In genomic region chr20:50788045-50788867, GRCh38 we compare ENCODE assay signal across 1 cellular context.
TF ChIP-seq lines count a peak whose summit lies in the region.

No MANE protein-coding gene starts in this region.

TF ChIP-seq in HepG2, 621 proteins besides CTCF, POLR2A, EP300 and RAD21 (continued from another document and continues in another):
- TF ChIP-seq HMGXB3 (CRISPR knock-in tag; IDR thresholded peaks at IDR 0.05; ENCODE audit: borderline replicate concordance) = no peak
- no peak for TF ChIP-seq PRMT3 (CRISPR knock-in tag; IDR thresholded peaks at IDR 0.05; ENCODE audit: borderline replicate concordance, low read depth)
- TF ChIP-seq JUN (CRISPR knock-in tag; IDR thresholded peaks at IDR 0.05) = no peak
- no peak for TF ChIP-seq ZNF12 (CRISPR knock-in tag; IDR thresholded peaks at IDR 0.05)
- no peak for TF ChIP-seq SATB2 (CRISPR knock-in tag; IDR thresholded peaks at IDR 0.05)
- 0 out of 2 replicates have a peak, but pooled peaks have one; percentile 4 for TF ChIP-seq ZSCAN12 (CRISPR knock-in tag; IDR thresholded peaks at IDR 0.05)
- no peak for TF ChIP-seq ZNF598 (CRISPR knock-in tag; IDR thresholded peaks at IDR 0.05; ENCODE audit: borderline replicate concordance)
- no peak for TF ChIP-seq ZFP36 (IDR thresholded peaks at IDR 0.05; ENCODE audit: borderline replicate concordance, low read depth, low read length, partially characterized antibody)
- no peak for TF ChIP-seq ZNF558 (CRISPR knock-in tag; IDR thresholded peaks at IDR 0.05; ENCODE audit: borderline replicate concordance)
- no peak for TF ChIP-seq ZSCAN20 (CRISPR knock-in tag; IDR thresholded peaks at IDR 0.05; ENCODE audit: borderline replicate concordance)
- TF ChIP-seq CEBPZ (IDR thresholded peaks at IDR 0.05; ENCODE audit: low read length) = no peak
- no peak for TF ChIP-seq HHEX (CRISPR knock-in tag; IDR thresholded peaks at IDR 0.05)
- no peak for TF ChIP-seq ZNF782 (CRISPR knock-in tag; IDR thresholded peaks at IDR 0.05; ENCODE audit: borderline replicate concordance)
- no peak for TF ChIP-seq DR1 (CRISPR knock-in tag; IDR thresholded peaks at IDR 0.05)
- TF ChIP-seq ZMYM3 (CRISPR knock-in tag; IDR thresholded peaks at IDR 0.05) = no peak
- TF ChIP-seq SRSF9 (IDR thresholded peaks at IDR 0.05; ENCODE audit: borderline replicate concordance, insufficient read depth, low read depth, low read length, poor library complexity, severe bottlenecking) = no peak
- TF ChIP-seq, protein P1, sequence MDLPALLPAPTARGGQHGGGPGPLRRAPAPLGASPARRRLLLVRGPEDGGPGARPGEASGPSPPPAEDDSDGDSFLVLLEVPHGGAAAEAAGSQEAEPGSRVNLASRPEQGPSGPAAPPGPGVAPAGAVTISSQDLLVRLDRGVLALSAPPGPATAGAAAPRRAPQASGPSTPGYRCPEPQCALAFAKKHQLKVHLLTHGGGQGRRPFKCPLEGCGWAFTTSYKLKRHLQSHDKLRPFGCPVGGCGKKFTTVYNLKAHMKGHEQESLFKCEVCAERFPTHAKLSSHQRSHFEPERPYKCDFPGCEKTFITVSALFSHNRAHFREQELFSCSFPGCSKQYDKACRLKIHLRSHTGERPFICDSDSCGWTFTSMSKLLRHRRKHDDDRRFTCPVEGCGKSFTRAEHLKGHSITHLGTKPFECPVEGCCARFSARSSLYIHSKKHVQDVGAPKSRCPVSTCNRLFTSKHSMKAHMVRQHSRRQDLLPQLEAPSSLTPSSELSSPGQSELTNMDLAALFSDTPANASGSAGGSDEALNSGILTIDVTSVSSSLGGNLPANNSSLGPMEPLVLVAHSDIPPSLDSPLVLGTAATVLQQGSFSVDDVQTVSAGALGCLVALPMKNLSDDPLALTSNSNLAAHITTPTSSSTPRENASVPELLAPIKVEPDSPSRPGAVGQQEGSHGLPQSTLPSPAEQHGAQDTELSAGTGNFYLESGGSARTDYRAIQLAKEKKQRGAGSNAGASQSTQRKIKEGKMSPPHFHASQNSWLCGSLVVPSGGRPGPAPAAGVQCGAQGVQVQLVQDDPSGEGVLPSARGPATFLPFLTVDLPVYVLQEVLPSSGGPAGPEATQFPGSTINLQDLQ (CRISPR knock-in tag; IDR thresholded peaks at IDR 0.05) = no peak
- TF ChIP-seq MIXL1 (CRISPR knock-in tag; IDR thresholded peaks at IDR 0.05) = peak; percentile 82
- TF ChIP-seq, protein P2, sequence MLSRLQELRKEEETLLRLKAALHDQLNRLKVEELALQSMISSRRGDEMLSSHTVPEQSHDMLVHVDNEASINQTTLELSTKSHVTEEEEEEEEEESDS (CRISPR knock-in tag; IDR thresholded peaks at IDR 0.05; ENCODE audit: borderline replicate concordance) = no peak
- no peak for TF ChIP-seq NFKB2 (CRISPR knock-in tag; IDR thresholded peaks at IDR 0.05; ENCODE audit: borderline replicate concordance)
- TF ChIP-seq MBD4 (IDR thresholded peaks at IDR 0.05; ENCODE audit: borderline replicate concordance, low read length) = no peak
- TF ChIP-seq HOXA9 (CRISPR knock-in tag; IDR thresholded peaks at IDR 0.05; ENCODE audit: borderline replicate concordance) = no peak
- TF ChIP-seq ZNF724P (CRISPR knock-in tag; IDR thresholded peaks at IDR 0.05; ENCODE audit: borderline replicate concordance) = no peak
- no peak for TF ChIP-seq RBM39 (IDR thresholded peaks at IDR 0.05; ENCODE audit: low read depth, low read length, poor library complexity, severe bottlenecking)
- TF ChIP-seq TFDP2 (CRISPR knock-in tag; IDR thresholded peaks at IDR 0.05) = no peak
- TF ChIP-seq ZFX (CRISPR knock-in tag; IDR thresholded peaks at IDR 0.05; ENCODE audit: low read depth) = no peak
- TF ChIP-seq THYN1 (CRISPR knock-in tag; IDR thresholded peaks at IDR 0.05; ENCODE audit: borderline replicate concordance, low read depth) = no peak
- TF ChIP-seq ZNF891 (CRISPR knock-in tag; IDR thresholded peaks at IDR 0.05) = no peak
- TF ChIP-seq ZNF451 (CRISPR knock-in tag; IDR thresholded peaks at IDR 0.05) = no peak; the same call in 1 of the 2 replicates
- TF ChIP-seq POLR2AphosphoS5 (IDR thresholded peaks at IDR 0.05; ENCODE audit: low read depth, low read length) = no peak
- no peak; the same call in 1 of the 2 replicates for TF ChIP-seq ZNF501 (CRISPR knock-in tag; IDR thresholded peaks at IDR 0.05)
- TF ChIP-seq ZNF615 (CRISPR knock-in tag; IDR thresholded peaks at IDR 0.05; ENCODE audit: borderline replicate concordance) = no peak
- peak; percentile 83; the same call in 1 of the 2 replicates for TF ChIP-seq ZSCAN29 (CRISPR knock-in tag; conservative IDR thresholded peaks at IDR 0.05)
- TF ChIP-seq HNRNPUL1 (IDR thresholded peaks at IDR 0.05; ENCODE audit: low read depth, low read length) = no peak
- TF ChIP-seq TBX2 (CRISPR knock-in tag; IDR thresholded peaks at IDR 0.05; ENCODE audit: borderline replicate concordance) = no peak; the same call in 1 of the 2 replicates
- TF ChIP-seq PAWR (CRISPR knock-in tag; IDR thresholded peaks at IDR 0.05; ENCODE audit: borderline replicate concordance) = no peak
- TF ChIP-seq CBFB (CRISPR knock-in tag; IDR thresholded peaks at IDR 0.05) = no peak
- TF ChIP-seq ZNF879 (CRISPR knock-in tag; IDR thresholded peaks at IDR 0.05) = no peak
- TF ChIP-seq ZNF777 (CRISPR knock-in tag; IDR thresholded peaks at IDR 0.05) = no peak
- TF ChIP-seq ZZZ3 (CRISPR knock-in tag; IDR thresholded peaks at IDR 0.05; ENCODE audit: borderline replicate concordance) = no peak
- TF ChIP-seq ZNF710 (CRISPR knock-in tag; IDR thresholded peaks at IDR 0.05; ENCODE audit: borderline replicate concordance) = no peak
- TF ChIP-seq KLF15 (CRISPR knock-in tag; IDR thresholded peaks at IDR 0.05; ENCODE audit: borderline replicate concordance) = no peak
- TF ChIP-seq, protein P3, sequence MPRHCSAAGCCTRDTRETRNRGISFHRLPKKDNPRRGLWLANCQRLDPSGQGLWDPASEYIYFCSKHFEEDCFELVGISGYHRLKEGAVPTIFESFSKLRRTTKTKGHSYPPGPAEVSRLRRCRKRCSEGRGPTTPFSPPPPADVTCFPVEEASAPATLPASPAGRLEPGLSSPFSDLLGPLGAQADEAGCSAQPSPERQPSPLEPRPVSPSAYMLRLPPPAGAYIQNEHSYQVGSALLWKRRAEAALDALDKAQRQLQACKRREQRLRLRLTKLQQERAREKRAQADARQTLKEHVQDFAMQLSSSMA (CRISPR knock-in tag; IDR thresholded peaks at IDR 0.05) = no peak
- no peak for TF ChIP-seq SAFB2 (CRISPR knock-in tag; IDR thresholded peaks at IDR 0.05; ENCODE audit: borderline replicate concordance, low read depth)
- TF ChIP-seq ZNF788 (CRISPR knock-in tag; IDR thresholded peaks at IDR 0.05; ENCODE audit: borderline replicate concordance) = no peak
- no peak for TF ChIP-seq TEAD2 (CRISPR knock-in tag; IDR thresholded peaks at IDR 0.05)
- TF ChIP-seq ZFYVE20 (CRISPR knock-in tag; IDR thresholded peaks at IDR 0.05; ENCODE audit: borderline replicate concordance, low read depth) = no peak
- TF ChIP-seq BHLHE40 (IDR thresholded peaks at IDR 0.05; ENCODE audit: low read length) = no peak
- TF ChIP-seq, protein P4, sequence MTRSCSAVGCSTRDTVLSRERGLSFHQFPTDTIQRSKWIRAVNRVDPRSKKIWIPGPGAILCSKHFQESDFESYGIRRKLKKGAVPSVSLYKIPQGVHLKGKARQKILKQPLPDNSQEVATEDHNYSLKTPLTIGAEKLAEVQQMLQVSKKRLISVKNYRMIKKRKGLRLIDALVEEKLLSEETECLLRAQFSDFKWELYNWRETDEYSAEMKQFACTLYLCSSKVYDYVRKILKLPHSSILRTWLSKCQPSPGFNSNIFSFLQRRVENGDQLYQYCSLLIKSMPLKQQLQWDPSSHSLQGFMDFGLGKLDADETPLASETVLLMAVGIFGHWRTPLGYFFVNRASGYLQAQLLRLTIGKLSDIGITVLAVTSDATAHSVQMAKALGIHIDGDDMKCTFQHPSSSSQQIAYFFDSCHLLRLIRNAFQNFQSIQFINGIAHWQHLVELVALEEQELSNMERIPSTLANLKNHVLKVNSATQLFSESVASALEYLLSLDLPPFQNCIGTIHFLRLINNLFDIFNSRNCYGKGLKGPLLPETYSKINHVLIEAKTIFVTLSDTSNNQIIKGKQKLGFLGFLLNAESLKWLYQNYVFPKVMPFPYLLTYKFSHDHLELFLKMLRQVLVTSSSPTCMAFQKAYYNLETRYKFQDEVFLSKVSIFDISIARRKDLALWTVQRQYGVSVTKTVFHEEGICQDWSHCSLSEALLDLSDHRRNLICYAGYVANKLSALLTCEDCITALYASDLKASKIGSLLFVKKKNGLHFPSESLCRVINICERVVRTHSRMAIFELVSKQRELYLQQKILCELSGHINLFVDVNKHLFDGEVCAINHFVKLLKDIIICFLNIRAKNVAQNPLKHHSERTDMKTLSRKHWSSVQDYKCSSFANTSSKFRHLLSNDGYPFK (CRISPR knock-in tag; IDR thresholded peaks at IDR 0.05; ENCODE audit: borderline replicate concordance) = no peak
- TF ChIP-seq ZFP41 (CRISPR knock-in tag; IDR thresholded peaks at IDR 0.05; ENCODE audit: borderline replicate concordance) = no peak
- no peak for TF ChIP-seq ZNF326 (CRISPR knock-in tag; IDR thresholded peaks at IDR 0.05; ENCODE audit: borderline replicate concordance)
- no peak for TF ChIP-seq MAF1 (CRISPR knock-in tag; IDR thresholded peaks at IDR 0.05; ENCODE audit: borderline replicate concordance)
- TF ChIP-seq XRCC5 (optimal IDR thresholded peaks at IDR 0.05; ENCODE audit: low read length) = no peak
- no peak for TF ChIP-seq KAT2B (IDR thresholded peaks at IDR 0.05; ENCODE audit: borderline replicate concordance, low read depth, low read length)
- no peak for TF ChIP-seq ZNF263 (CRISPR knock-in tag; IDR thresholded peaks at IDR 0.05)
